In genomic region chr16:66551362-66551761, GRCh38 we compare ENCODE assay signal across 8 cellular contexts. TPM values are rescaled to one million over a fixed set of nuclear protein-coding genes. Genes with fewer than 3 reads are reported as not detected.
A peak's percentile ranks its signal among the peaks of the same experiment; 100 is the strongest.
DNase-seq lines count a peak whose midpoint lies in the region; ATAC-seq and TF ChIP-seq lines count a peak whose summit lies in the region.

No MANE protein-coding gene starts in this region.

- in situ Hi-C loops in Panc1 (cut with HindIII; ENCODE audit: low pct_unique_long_range_greater_than_20kb, low sequenced_read_pairs), result no loop called here

- peak overlapping the region in 1 of 2 experiments; percentile 33; a peak in 3 of 5 replicates for H3K4me3 Mint-ChIP-seq in H9

- H3K4me3 ChIP-seq in Panc1 (ENCODE audit: low read depth in 2 of 2, low read length in 2 of 2) (no peak overlapping the region), smooth muscle cell (no peak overlapping the region)

- H3K27me3 ChIP-seq in H9 (ENCODE audit: insufficient read depth, low read length) (no peaks in the 10 kb centered on the region; the same call in 1 of the 2 replicates), Panc1 (ENCODE audit: control insufficient read depth, insufficient read depth, low read length) (no peaks in the 10 kb centered on the region), foreskin keratinocyte (no peaks in the 10 kb centered on the region), smooth muscle cell (ENCODE audit: low read depth) (no peaks in the 10 kb centered on the region)

- H2BK5ac ChIP-seq in H9 (ENCODE audit: insufficient read length, low read length), result no peak overlapping the region

- no peak overlapping the region for H3K14ac ChIP-seq in H9 (ENCODE audit: insufficient read depth, low read length)

- POLR2A ChIA-PET in Panc1 (lab: Charles Lee), result no interaction called here

- ATAC-seq in Panc1 (peak; percentile 29; the same call in 1 of the 2 replicates), foreskin keratinocyte (no peak), HG03469 (IDR thresholded peaks at IDR 0.05; ENCODE audit: unreplicated experiment) (no peak), GM18498 (IDR thresholded peaks at IDR 0.05; ENCODE audit: unreplicated experiment) (no peak)

- DNase-seq in CD1c-positive myeloid dendritic cell (ENCODE audit: extremely low spot score) (peak; percentile 77), H9 (peak; percentile 71), Panc1 (ENCODE audit: low read depth, low spot score) (no peak), foreskin keratinocyte (no peak), smooth muscle cell (lab: John Stamatoyannopoulos, UW; ENCODE audit: unreplicated experiment) (no peak)
- DNase-seq in activated T-cell treated with anti-CD3 and anti-CD28 coated beads, Interleukin-2, amount 50 U/mL, for 48 hours, result peak; percentile 72 to 75

- H3K36me3 Mint-ChIP-seq in H9 (ENCODE audit: insufficient read depth in 1 of 3, low read depth in 3 of 3), result peaks cover 2 to 13% (median 4%) of the 10 kb centered on the region in 3 experiments; a peak in 5 of 7 replicates

- H2BK12ac ChIP-seq in H9 (ENCODE audit: insufficient read length, low read depth, low read length), result no peak overlapping the region

- H4K20me1 ChIP-seq in H9 (ENCODE audit: control insufficient read depth, insufficient read depth, insufficient read length), result no peaks in the 10 kb centered on the region
- H4K20me1 ChIP-seq in smooth muscle cell (ENCODE audit: low read depth), result no peaks in the 10 kb centered on the region

- H3K56ac ChIP-seq in H9 (ENCODE audit: insufficient read length, low read depth, low read length), result no peak overlapping the region

- no TSS peak for BruUV-seq in Panc1 (replicated peaks; lab: Mats Ljungman, UMichigan)

- H2BK20ac ChIP-seq in H9 (ENCODE audit: low read depth, low read length, poor library complexity, severe bottlenecking), result no peak overlapping the region

- H3F3A ChIP-seq in smooth muscle cell (ENCODE audit: low read depth), result peaks cover 9% of the 10 kb centered on the region

- TF ChIP-seq CTCF in H9 (conservative IDR thresholded peaks at IDR 0.05) (peak; percentile 55), Panc1 (IDR thresholded peaks at IDR 0.05) (peak; percentile 30), foreskin keratinocyte (conservative IDR thresholded peaks at IDR 0.05) (peak; percentile 21), smooth muscle cell (IDR thresholded peaks at IDR 0.05; ENCODE audit: borderline replicate concordance, insufficient read depth, poor library complexity, severe bottlenecking) (peak; percentile 21)

- no peak overlapping the region for H2BK120ac ChIP-seq in H9 (ENCODE audit: low read depth, low read length, poor library complexity, severe bottlenecking)

- no peak overlapping the region for H3K18ac ChIP-seq in H9 (ENCODE audit: insufficient read length, low read depth, low read length)

- H3K9ac ChIP-seq in H9 (ENCODE audit: extremely low read depth, insufficient read length, low read length) (no peak overlapping the region), smooth muscle cell (ENCODE audit: low read depth) (no peak overlapping the region)

- no peak overlapping the region for H2AFZ ChIP-seq in H9 (ENCODE audit: low read length)
- peak overlapping the region; percentile 29 for H2AFZ ChIP-seq in smooth muscle cell (ENCODE audit: low read depth)

- H3K9me3 ChIP-seq in H9 (ENCODE audit: control insufficient read depth, low read depth, low read length) (no peaks in the 10 kb centered on the region), Panc1 (ENCODE audit: control insufficient read depth, insufficient read depth, low read depth, low read length) (no peaks in the 10 kb centered on the region), smooth muscle cell (replicated peaks; ENCODE audit: low read depth) (no peaks in the 10 kb centered on the region)

- no peak overlapping the region for H2BK15ac ChIP-seq in H9 (ENCODE audit: low read depth, low read length)

- peaks cover 19% of the 10 kb centered on the region for H3K27me3 Mint-ChIP-seq in H9 (ENCODE audit: low read depth)

- H3K4me2 ChIP-seq in H9 (ENCODE audit: insufficient read depth, insufficient read length, low read length), result peak overlapping the region; percentile 69
- H3K4me2 ChIP-seq in smooth muscle cell, result no peak overlapping the region

- CTCF ChIA-PET in Panc1 (lab: Charles Lee), result interaction anchor here (0.6 kb wide), 1 partner anchor 36 kb away, joined by 3 read pairs; no protein-coding TSS in a partner anchor

- H4K5ac ChIP-seq in H9 (ENCODE audit: insufficient read length, low read depth, low read length), result no peak overlapping the region

- no peaks in the 10 kb centered on the region for H3K79me1 ChIP-seq in H9 (ENCODE audit: insufficient read depth, low read depth, low read length, poor library complexity, severe bottlenecking)

- H2AK5ac ChIP-seq in H9 (ENCODE audit: insufficient read length, low read length), result no peak overlapping the region

- no peak overlapping the region for H3K4ac ChIP-seq in H9 (ENCODE audit: low read depth, low read length)

- no peak overlapping the region for H4K8ac ChIP-seq in H9 (replicated peaks; ENCODE audit: insufficient read length, low read depth, low read length)

- H3K23me2 ChIP-seq in H9 (ENCODE audit: insufficient read length, low read depth, low read length, poor library complexity, severe bottlenecking), result peaks cover 12% of the 10 kb centered on the region

- intact Hi-C loops in Panc1 (cut with micrococcal nuclease; ENCODE audit: unreplicated experiment), result no loop called here

- no peak overlapping the region for H3K27ac Mint-ChIP-seq in H9

- no peak overlapping the region for H4K91ac ChIP-seq in H9 (ENCODE audit: insufficient read length, low read depth, low read length)

- H3K23ac ChIP-seq in H9 (ENCODE audit: insufficient read length, low read depth, low read length), result no peak overlapping the region

- H3T11ph ChIP-seq in H9 (ENCODE audit: low read length), result no peak overlapping the region

- no CpG with 5 or more reads among the region's 6 CpGs for WGBS in H9 (ENCODE audit: extremely low coverage, insufficient read length, low lambda C conversion rate)
- WGBS in smooth muscle cell (ENCODE audit: low lambda C conversion rate), result 86% methylated on average over 6 of the region's 6 CpGs

- no peaks in the 10 kb centered on the region; the same call in 1 of the 2 replicates for H3K36me3 ChIP-seq in Panc1 (ENCODE audit: control insufficient read depth, insufficient read depth, low read length)
- H3K36me3 ChIP-seq in smooth muscle cell (ENCODE audit: low read depth), result no peaks in the 10 kb centered on the region

- H3K27ac ChIP-seq in H9 (ENCODE audit: insufficient read length, low read depth, low read length) (no peak overlapping the region), Panc1 (ENCODE audit: low read length) (peak overlapping the region; percentile 96), foreskin keratinocyte (no peak overlapping the region), smooth muscle cell (ENCODE audit: low read depth) (no peak overlapping the region)

- H3K4me1 ChIP-seq in H9 (ENCODE audit: insufficient read depth, low read length) (no peaks in the 10 kb centered on the region), Panc1 (ENCODE audit: control insufficient read depth, insufficient read depth, low read length) (peaks cover 44% of the 10 kb centered on the region), foreskin keratinocyte (no peaks in the 10 kb centered on the region), smooth muscle cell (ENCODE audit: low read depth) (peaks cover 20% of the 10 kb centered on the region)

- H3K79me2 ChIP-seq in H9 (ENCODE audit: insufficient read depth, low read length) (no peaks in the 10 kb centered on the region), smooth muscle cell (ENCODE audit: low read depth) (peaks cover 27% of the 10 kb centered on the region)

- H3K9me3 Mint-ChIP-seq in H9, result peaks cover 3 to 5% of the 10 kb centered on the region in 2 experiments; a peak in 2 of 5 replicates

- peaks cover 13 to 19% of the 10 kb centered on the region in 2 experiments for H3K4me1 Mint-ChIP-seq in H9

RNA-seq across cellular contexts. Expression of gene CKLF, which starts 1.0 kb away (rescaled TPM):
- total RNA-seq in H9 (2021), result 23.1 and 25.9 TPM in 2 replicates
- total RNA-seq in Panc1 (2021; ENCODE audit: unreplicated experiment), result 88.1 TPM
- polyA plus RNA-seq in Panc1 (2012; ENCODE audit: insufficient read length), result 64.7 TPM
- 44.2 and 52.3 TPM in 2 replicates for total RNA-seq in foreskin keratinocyte
- 58.1 and 73.0 TPM in 2 replicates for polyA plus RNA-seq in foreskin keratinocyte
- total RNA-seq in smooth muscle cell, result 49.4 and 78.1 TPM in 2 replicates
- polyA plus RNA-seq in smooth muscle cell, result 61.5 and 68.4 TPM in 2 replicates

RNA-seq across cellular contexts. Expression of gene TK2, which starts 1.4 kb away (rescaled TPM):
- total RNA-seq in H9 (2021), result 5.2 and 6.3 TPM in 2 replicates
- 17.1 TPM for total RNA-seq in Panc1 (2021; ENCODE audit: unreplicated experiment)
- 13.5 TPM for polyA plus RNA-seq in Panc1 (2012; ENCODE audit: insufficient read length)
- 14.0 and 14.9 TPM in 2 replicates for total RNA-seq in foreskin keratinocyte
- 9.2 and 11.0 TPM in 2 replicates for polyA plus RNA-seq in foreskin keratinocyte
- 9.7 and 10.8 TPM in 2 replicates for total RNA-seq in smooth muscle cell
- 6.4 and 7.3 TPM in 2 replicates for polyA plus RNA-seq in smooth muscle cell

RNA-seq across cellular contexts. Expression of gene CMTM1, which starts 14.9 kb away (rescaled TPM):
- 2.1 and 2.6 TPM in 2 replicates for total RNA-seq in H9 (2021)
- 7.1 TPM for total RNA-seq in Panc1 (2021; ENCODE audit: unreplicated experiment)
- polyA plus RNA-seq in Panc1 (2012; ENCODE audit: insufficient read length), result 5.9 TPM
- total RNA-seq in foreskin keratinocyte, result 2.1 and 2.3 TPM in 2 replicates
- 0.11 and 0.19 TPM in 2 replicates for polyA plus RNA-seq in foreskin keratinocyte
- 0.27 and 2.6 TPM in 2 replicates for total RNA-seq in smooth muscle cell
- polyA plus RNA-seq in smooth muscle cell, result 2.5 and 2.6 TPM in 2 replicates

RNA-seq across cellular contexts. Expression of gene CMTM2, which starts 27.9 kb away (rescaled TPM):
- total RNA-seq in H9 (2021) (not detected in 2 replicates), Panc1 (2021; ENCODE audit: unreplicated experiment) (not detected), foreskin keratinocyte (not detected in 2 replicates), smooth muscle cell (not detected in 2 replicates)
- polyA plus RNA-seq in Panc1 (2012; ENCODE audit: insufficient read length), result not detected
- polyA plus RNA-seq in foreskin keratinocyte (not detected in 2 replicates), smooth muscle cell (0.60 TPM in 1 of 2 replicates, not detected in the other)

RNA-seq across cellular contexts. Expression of gene CMTM3, which starts 53.1 kb away (rescaled TPM):
- total RNA-seq in H9 (2021), result 39.2 and 41.0 TPM in 2 replicates
- 45.8 TPM for total RNA-seq in Panc1 (2021; ENCODE audit: unreplicated experiment)
- 58.3 TPM for polyA plus RNA-seq in Panc1 (2012; ENCODE audit: insufficient read length)
- total RNA-seq in foreskin keratinocyte, result 22.1 and 23.8 TPM in 2 replicates
- polyA plus RNA-seq in foreskin keratinocyte, result 32.8 and 33.9 TPM in 2 replicates
- 21.8 and 36.6 TPM in 2 replicates for total RNA-seq in smooth muscle cell
- polyA plus RNA-seq in smooth muscle cell, result 57.3 and 57.8 TPM in 2 replicates

Comparison
In these comparisons a context has a peak if more than half of its experiments do, and no peak if none do; other contexts are left out.
1. DNase-seq: peak in CD1c-positive myeloid dendritic cell (single experiment), H9 (single experiment) and activated T-cell treated with anti-CD3 and anti-CD28 coated beads, Interleukin-2, amount 50 U/mL, for 48 hours (2 of 2); none in Panc1 (single experiment), foreskin keratinocyte (0 of 2) and smooth muscle cell (single experiment).
2. Peak in every context shown above with its lines, with median percentiles within 50 percentile points of each other: CTCF ChIP-seq.